ENCODE assay signal across 8 cellular contexts in genomic region chr9:85142461-85143401, GRCh38.
A peak's percentile ranks its signal among the peaks of the same experiment; 100 is the strongest.
DNase-seq lines count a peak whose midpoint lies in the region; ATAC-seq, FAIRE-seq and TF ChIP-seq lines count a peak whose summit lies in the region.

No MANE protein-coding gene starts in this region.

- H3K36me3 ChIP-seq in fibroblast of lung (ENCODE audit: control insufficient read depth, insufficient read depth, low read length) (no peaks in the 10 kb centered on the region), prostate gland (no peaks in the 10 kb centered on the region)

- ATAC-seq in HG03521 (IDR thresholded peaks at IDR 0.05; ENCODE audit: unreplicated experiment) (no peak), GM21360 (IDR thresholded peaks at IDR 0.05; ENCODE audit: unreplicated experiment) (no peak)

- H3K4me2 ChIP-seq in fibroblast of lung (ENCODE audit: extremely low read depth, insufficient read depth, low read length), result no peak overlapping the region

- intact Hi-C loops in prostate gland (cut with DNase I), result no loop called here

- 86% methylated on average over 5 of the region's 5 CpGs for WGBS in prostate gland

- no peak overlapping the region for H3K9ac ChIP-seq in fibroblast of lung (ENCODE audit: insufficient read depth, low read length)

- H3K79me2 ChIP-seq in fibroblast of lung (ENCODE audit: control insufficient read depth, insufficient read depth, low read length), result no peaks in the 10 kb centered on the region

- TF ChIP-seq CTCF in fibroblast of lung (conservative IDR thresholded peaks at IDR 0.05 in 1 of 2, IDR thresholded peaks at IDR 0.05 in 1 of 2; ENCODE audit: low read depth in 1 of 2, low read length in 2 of 2), result no peak
- TF ChIP-seq CTCF in prostate gland (IDR thresholded peaks at IDR 0.05), result peak in 3 of 4 experiments; percentile 26 to 48 (median 48)

- H3K4me3 ChIP-seq in fibroblast of lung (replicated peaks in 1 of 4; ENCODE audit: control extremely low read depth in 1 of 4, insufficient read depth in 1 of 4, low read depth in 3 of 4, low read length in 4 of 4) (no peak overlapping the region), prostate gland (no peak overlapping the region)

- H3K27me3 ChIP-seq in fibroblast of lung (ENCODE audit: control insufficient read depth, insufficient read depth, low read length) (no peaks in the 10 kb centered on the region), prostate gland (replicated peaks; ENCODE audit: insufficient read depth) (no peaks in the 10 kb centered on the region)

- DNase-seq in GM12892 (ENCODE audit: insufficient read length), result no peak
- peak in 2 of 3 experiments; percentile 26 to 67 for DNase-seq in NCI-H1417 (lab: John Stamatoyannopoulos, UW)
- peak; percentile 2 to 19 for DNase-seq in fibroblast of lung (ENCODE audit: low read depth in 2 of 2)
- no peak for DNase-seq in prostate gland (ENCODE audit: low spot score)
- DNase-seq in stimulated activated naive CD4-positive, alpha-beta T cell treated with Interleukin-2 at 50 U/mL for 16 hours (lab: John Stamatoyannopoulos, UW), result no peak
- DNase-seq in mesenteric fat pad (ENCODE audit: low spot score), result no peak

- TF ChIP-seq POLR2A in GM12892 (IDR thresholded peaks at IDR 0.05; ENCODE audit: low read depth, low read length) (no peak), prostate gland (IDR thresholded peaks at IDR 0.05) (no peak)

- H3K4me1 ChIP-seq in fibroblast of lung (ENCODE audit: control insufficient read depth, extremely low read depth, insufficient read depth, low read length), result no peaks in the 10 kb centered on the region
- H3K4me1 ChIP-seq in prostate gland (replicated peaks), result no peaks in the 10 kb centered on the region

- FAIRE-seq in GM12892 (lab: Jason Lieb, UNC), result peak; percentile 85

- H3K27ac ChIP-seq in fibroblast of lung (ENCODE audit: insufficient read depth, low read length), result no peak overlapping the region
- no peak overlapping the region for H3K27ac ChIP-seq in prostate gland

- H2AFZ ChIP-seq in fibroblast of lung (ENCODE audit: low read length), result no peak overlapping the region

- no peaks in the 10 kb centered on the region for H4K20me1 ChIP-seq in fibroblast of lung (ENCODE audit: control insufficient read depth, extremely low read depth, insufficient read depth, low read length)

- H3K9me3 ChIP-seq in fibroblast of lung (ENCODE audit: control insufficient read depth, insufficient read depth, low read depth, low read length) (no peaks in the 10 kb centered on the region), prostate gland (no peaks in the 10 kb centered on the region)

Comparison
In these comparisons a context has a peak if more than half of its experiments do, and no peak if none do; other contexts are left out.
1. DNase-seq: peak in NCI-H1417 (2 of 3) and fibroblast of lung (2 of 2); none in GM12892 (single experiment), prostate gland (single experiment), stimulated activated naive CD4-positive, alpha-beta T cell treated with Interleukin-2 at 50 U/mL for 16 hours (single experiment) and mesenteric fat pad (single experiment).
2. CTCF ChIP-seq: peak in prostate gland (3 of 4); none in fibroblast of lung (0 of 2).